ENCODE assay signal across 14 cellular contexts in the genomic region with DNA sequence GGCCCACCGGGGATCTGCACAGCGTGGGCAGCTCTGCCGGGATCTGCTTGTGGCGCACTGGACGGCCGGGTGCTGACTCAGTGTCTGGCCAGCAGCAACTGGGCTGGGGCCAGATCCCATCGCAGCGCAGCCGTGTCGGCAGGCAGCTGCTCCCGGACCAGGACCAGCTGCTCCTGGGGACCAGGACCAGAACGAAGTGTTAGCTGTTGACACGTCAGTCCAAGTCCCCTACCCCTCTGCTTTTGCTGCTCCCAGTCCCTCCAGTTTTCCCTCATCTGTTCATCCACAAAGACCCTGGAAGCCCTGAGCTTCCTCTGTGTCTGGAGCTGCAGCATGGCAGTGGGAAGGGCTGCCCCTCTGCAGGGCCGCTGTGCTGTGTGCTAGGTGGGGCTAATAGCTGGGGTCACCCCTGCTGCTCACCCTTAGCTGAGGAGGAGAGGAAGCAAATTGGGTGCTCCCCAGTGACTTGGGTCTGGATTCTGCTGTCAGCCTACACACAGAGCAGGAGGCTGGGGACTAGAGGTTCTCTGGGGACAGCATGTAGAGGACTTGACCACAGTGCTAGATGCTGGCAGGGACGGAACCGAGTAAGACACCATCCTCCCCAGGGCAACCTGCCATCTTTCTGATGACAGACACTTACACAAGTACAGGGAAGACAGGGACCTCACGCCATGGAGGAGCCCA. TPM values are rescaled to one million over a fixed set of nuclear protein-coding genes. Genes with fewer than 3 reads are reported as not detected.
DNase-seq lines count a peak whose midpoint lies in the region; FAIRE-seq and TF ChIP-seq lines count a peak whose summit lies in the region.
"Had no signal": no experiment of that assay in that cellular context is flagged by ENCODE, and none has a peak within 500 bp of the region (broad histone marks: within the 10 kb centered on the region; RNA-seq: fewer than 3 reads in every experiment).

No MANE protein-coding gene starts in this region.

- FAIRE-seq in kidney (lab: Jason Lieb, UNC) (no peak), GM19239 (lab: Jason Lieb, UNC) (no peak)
- FAIRE-seq: A204.1 had no signal

- intact Hi-C loops in kidney (cut with DNase I): no loop called here

- TF ChIP-seq CTCF in choroid plexus epithelial cell (conservative IDR thresholded peaks at IDR 0.05; ENCODE audit: low read depth, low read length): no peak
- no peak for TF ChIP-seq CTCF in kidney (IDR thresholded peaks at IDR 0.05; ENCODE audit: borderline replicate concordance, extremely low read depth, insufficient read depth)

- DNase-seq in SHP77 (lab: John Stamatoyannopoulos, UW): peak; percentile 30 to 49
- no peak for DNase-seq in SHP77 treated with DMSO at 0.1 percent for 48 hours (lab: John Stamatoyannopoulos, UW)
- peak; percentile 8 for DNase-seq in choroid plexus epithelial cell (ENCODE audit: low read depth)
- DNase-seq in kidney: peak; percentile 86
- peak; percentile 66 for DNase-seq in superior temporal gyrus (ENCODE audit: extremely low spot score)
- no peak for DNase-seq in NCI-H146 treated with DMSO at 0.1 percent for 48 hours (lab: John Stamatoyannopoulos, UW; ENCODE audit: unreplicated experiment)
- no peak for DNase-seq in activated gamma-delta T cell (lab: John Stamatoyannopoulos, UW)
- DNase-seq in GM19239 (ENCODE audit: insufficient read length, low spot score): no peak
- DNase-seq: activated CD8-positive, alpha-beta memory T cell treated with anti-CD3 and anti-CD28 coated beads for 24 hours; GDM1; NCI-H187 treated with DMSO at 0.1 percent for 48 hours; stimulated activated CD4-positive, alpha-beta T cell treated with anti-CD3 and anti-CD28 coated beads, Interleukin-4, amount 100 ng/mL, for 1 hour; stimulated activated naive CD8-positive, alpha-beta T cell treated with anti-CD3 and anti-CD28 coated beads, Interleukin-15, amount 100 ng/mL, for 72 hours had no signal

- no peaks in the 10 kb centered on the region for H3K9me3 ChIP-seq in kidney (ENCODE audit: control insufficient read depth in 1 of 2, low read length in 2 of 2)

- H3K4me3 ChIP-seq in choroid plexus epithelial cell (ENCODE audit: low read depth, low read length): no peak overlapping the region
- no peak overlapping the region for H3K4me3 ChIP-seq in kidney (ENCODE audit: low read length in 2 of 2)

- H3K27ac ChIP-seq in kidney (ENCODE audit: low read depth in 2 of 2, low read length in 2 of 2): no peak overlapping the region

- H3K9ac ChIP-seq in kidney (ENCODE audit: low read length in 2 of 2): no peak overlapping the region

- H3K4me1 ChIP-seq in kidney (ENCODE audit: control insufficient read depth in 1 of 2, insufficient read depth in 1 of 2, low read depth in 1 of 2, low read length in 2 of 2): peaks cover 0 to under 1% of the 10 kb centered on the region in 2 donors

- no peaks in the 10 kb centered on the region for H3K36me3 ChIP-seq in kidney (ENCODE audit: control insufficient read depth in 1 of 2, insufficient read depth in 2 of 2, low read length in 2 of 2)

RNA-seq across cellular contexts. Expression of a gene that starts 16.9 kb away (rescaled TPM):
- 0.54 TPM for total RNA-seq in kidney
- 0.58 TPM for polyA plus RNA-seq in kidney (ENCODE audit: insufficient read depth, low read depth, low replicate concordance)

RNA-seq across cellular contexts. Expression of a gene that starts 31.7 kb away (rescaled TPM):
- total RNA-seq in kidney: 0.09 TPM
- 12.5 TPM for polyA plus RNA-seq in kidney (ENCODE audit: insufficient read depth, low read depth, low replicate concordance)

RNA-seq across cellular contexts. Expression of a gene that starts 59.0 kb away (rescaled TPM):
- total RNA-seq in kidney: 6.1 TPM
- 28.5 TPM for polyA plus RNA-seq in kidney (ENCODE audit: insufficient read depth, low read depth, low replicate concordance)

Comparison
In these comparisons a context has a peak if more than half of its experiments do, and no peak if none do; other contexts are left out.
1. DNase-seq: peak in SHP77 (2 of 2), choroid plexus epithelial cell (single experiment), kidney (single experiment) and superior temporal gyrus (single experiment); none in SHP77 treated with DMSO at 0.1 percent for 48 hours (single experiment), NCI-H146 treated with DMSO at 0.1 percent for 48 hours (single experiment), activated gamma-delta T cell (single experiment) and GM19239 (single experiment).